ENCODE assay signal across 3 cellular contexts in genomic region chr11:116215471-116216113, GRCh38.
A peak's percentile ranks its signal among the peaks of the same experiment; 100 is the strongest.
TF ChIP-seq lines count a peak whose summit lies in the region.

No MANE protein-coding gene starts in this region.

TF ChIP-seq in SK-N-SH, 30 proteins besides CTCF, POLR2A, EP300 and RAD21:
- no peak for TF ChIP-seq ELF1 (IDR thresholded peaks at IDR 0.05)
- TF ChIP-seq NFIC (IDR thresholded peaks at IDR 0.05; ENCODE audit: borderline replicate concordance) = no peak
- TF ChIP-seq POLR2AphosphoS5 (IDR thresholded peaks at IDR 0.05; ENCODE audit: low read depth, low read length) = no peak
- TF ChIP-seq CHD2 (IDR thresholded peaks at IDR 0.05; ENCODE audit: low read length, partially characterized antibody) = no peak
- no peak for TF ChIP-seq MEF2A (IDR thresholded peaks at IDR 0.05; ENCODE audit: borderline replicate concordance, low read depth)
- TF ChIP-seq GATA2 (CRISPR knock-in tag; IDR thresholded peaks at IDR 0.05) = no peak
- no peak for TF ChIP-seq SIN3A (IDR thresholded peaks at IDR 0.05; ENCODE audit: borderline replicate concordance, low read depth, low read length)
- TF ChIP-seq RCOR1 (IDR thresholded peaks at IDR 0.05; ENCODE audit: low read length) = no peak
- TF ChIP-seq, protein P1, sequence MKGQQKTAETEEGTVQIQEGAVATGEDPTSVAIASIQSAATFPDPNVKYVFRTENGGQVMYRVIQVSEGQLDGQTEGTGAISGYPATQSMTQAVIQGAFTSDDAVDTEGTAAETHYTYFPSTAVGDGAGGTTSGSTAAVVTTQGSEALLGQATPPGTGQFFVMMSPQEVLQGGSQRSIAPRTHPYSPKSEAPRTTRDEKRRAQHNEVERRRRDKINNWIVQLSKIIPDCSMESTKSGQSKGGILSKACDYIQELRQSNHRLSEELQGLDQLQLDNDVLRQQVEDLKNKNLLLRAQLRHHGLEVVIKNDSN (IDR thresholded peaks at IDR 0.05; ENCODE audit: borderline replicate concordance, low read depth) = no peak
- TF ChIP-seq NRF1 (IDR thresholded peaks at IDR 0.05; ENCODE audit: low read depth, low read length) = no peak
- no peak for TF ChIP-seq PBX3 (IDR thresholded peaks at IDR 0.05)
- no peak for TF ChIP-seq TCF12 (IDR thresholded peaks at IDR 0.05)
- TF ChIP-seq TEAD4 (IDR thresholded peaks at IDR 0.05; ENCODE audit: borderline replicate concordance, insufficient read depth) = no peak
- TF ChIP-seq, protein P2, sequence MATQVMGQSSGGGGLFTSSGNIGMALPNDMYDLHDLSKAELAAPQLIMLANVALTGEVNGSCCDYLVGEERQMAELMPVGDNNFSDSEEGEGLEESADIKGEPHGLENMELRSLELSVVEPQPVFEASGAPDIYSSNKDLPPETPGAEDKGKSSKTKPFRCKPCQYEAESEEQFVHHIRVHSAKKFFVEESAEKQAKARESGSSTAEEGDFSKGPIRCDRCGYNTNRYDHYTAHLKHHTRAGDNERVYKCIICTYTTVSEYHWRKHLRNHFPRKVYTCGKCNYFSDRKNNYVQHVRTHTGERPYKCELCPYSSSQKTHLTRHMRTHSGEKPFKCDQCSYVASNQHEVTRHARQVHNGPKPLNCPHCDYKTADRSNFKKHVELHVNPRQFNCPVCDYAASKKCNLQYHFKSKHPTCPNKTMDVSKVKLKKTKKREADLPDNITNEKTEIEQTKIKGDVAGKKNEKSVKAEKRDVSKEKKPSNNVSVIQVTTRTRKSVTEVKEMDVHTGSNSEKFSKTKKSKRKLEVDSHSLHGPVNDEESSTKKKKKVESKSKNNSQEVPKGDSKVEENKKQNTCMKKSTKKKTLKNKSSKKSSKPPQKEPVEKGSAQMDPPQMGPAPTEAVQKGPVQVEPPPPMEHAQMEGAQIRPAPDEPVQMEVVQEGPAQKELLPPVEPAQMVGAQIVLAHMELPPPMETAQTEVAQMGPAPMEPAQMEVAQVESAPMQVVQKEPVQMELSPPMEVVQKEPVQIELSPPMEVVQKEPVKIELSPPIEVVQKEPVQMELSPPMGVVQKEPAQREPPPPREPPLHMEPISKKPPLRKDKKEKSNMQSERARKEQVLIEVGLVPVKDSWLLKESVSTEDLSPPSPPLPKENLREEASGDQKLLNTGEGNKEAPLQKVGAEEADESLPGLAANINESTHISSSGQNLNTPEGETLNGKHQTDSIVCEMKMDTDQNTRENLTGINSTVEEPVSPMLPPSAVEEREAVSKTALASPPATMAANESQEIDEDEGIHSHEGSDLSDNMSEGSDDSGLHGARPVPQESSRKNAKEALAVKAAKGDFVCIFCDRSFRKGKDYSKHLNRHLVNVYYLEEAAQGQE (IDR thresholded peaks at IDR 0.05; ENCODE audit: low read depth, low read length) = no peak

TF ChIP-seq in SK-N-SH treated with all-trans-retinoic acid at 6 μM for 48 hours, 23 proteins besides CTCF, POLR2A, EP300 and RAD21:
- TF ChIP-seq TOX (CRISPR knock-in tag; IDR thresholded peaks at IDR 0.05; ENCODE audit: borderline replicate concordance) = no peak

TF ChIP-seq in H1, 55 proteins besides CTCF, POLR2A, EP300 and RAD21:
- TF ChIP-seq GABPA (IDR thresholded peaks at IDR 0.05; ENCODE audit: borderline replicate concordance, insufficient read depth, low read length) (no peak), RXRA (IDR thresholded peaks at IDR 0.05; ENCODE audit: insufficient read depth, low read depth, low read length) (no peak), SIRT6 (IDR thresholded peaks at IDR 0.05; ENCODE audit: low read length) (no peak)
- TF ChIP-seq, protein P3, sequence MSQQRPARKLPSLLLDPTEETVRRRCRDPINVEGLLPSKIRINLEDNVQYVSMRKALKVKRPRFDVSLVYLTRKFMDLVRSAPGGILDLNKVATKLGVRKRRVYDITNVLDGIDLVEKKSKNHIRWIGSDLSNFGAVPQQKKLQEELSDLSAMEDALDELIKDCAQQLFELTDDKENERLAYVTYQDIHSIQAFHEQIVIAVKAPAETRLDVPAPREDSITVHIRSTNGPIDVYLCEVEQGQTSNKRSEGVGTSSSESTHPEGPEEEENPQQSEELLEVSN (IDR thresholded peaks at IDR 0.05) = 0 out of 2 replicates have a peak, but pooled peaks have one; percentile 36
- TF ChIP-seq, protein P4, sequence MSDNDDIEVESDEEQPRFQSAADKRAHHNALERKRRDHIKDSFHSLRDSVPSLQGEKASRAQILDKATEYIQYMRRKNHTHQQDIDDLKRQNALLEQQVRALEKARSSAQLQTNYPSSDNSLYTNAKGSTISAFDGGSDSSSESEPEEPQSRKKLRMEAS (IDR thresholded peaks at IDR 0.05) = 0 out of 2 replicates have a peak, but pooled peaks have one; percentile 21
